16 cellular contexts compared by ENCODE assay signal in the genomic region with DNA sequence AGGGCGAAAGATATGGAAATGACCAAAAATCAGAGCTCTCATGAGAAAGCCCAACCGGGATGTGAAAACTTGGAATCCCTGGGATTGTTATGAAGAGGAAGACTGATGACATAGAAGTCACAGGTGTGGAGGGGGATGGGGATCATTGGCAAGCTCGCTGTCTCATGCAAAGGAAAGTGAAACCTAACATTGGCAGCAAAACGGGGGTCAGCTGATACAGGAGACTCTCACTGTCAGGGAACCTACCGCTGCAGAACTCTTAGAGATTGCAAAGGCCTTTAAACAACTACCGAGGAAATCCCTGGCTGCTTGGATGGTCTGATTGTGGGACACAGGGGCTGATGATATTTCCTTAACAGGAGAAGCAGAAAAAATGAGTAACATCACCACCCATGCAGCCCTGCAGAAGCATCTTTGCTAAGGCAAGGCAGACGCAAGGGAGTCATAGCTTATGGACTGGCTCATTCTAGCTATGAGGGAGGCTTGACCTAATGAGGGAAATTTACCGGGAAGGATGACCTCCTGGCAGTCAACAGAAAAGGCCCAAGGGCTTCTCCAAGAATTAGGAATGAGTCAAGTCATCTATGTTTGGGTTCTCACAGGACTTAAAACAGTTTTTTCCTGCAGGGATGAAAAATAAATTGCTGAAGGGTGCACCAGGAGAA. TPM values are rescaled to one million over a fixed set of nuclear protein-coding genes. Genes with fewer than 3 reads are reported as not detected.
DNase-seq lines count a peak whose midpoint lies in the region; ATAC-seq and TF ChIP-seq lines count a peak whose summit lies in the region.
"Had no signal": no experiment of that assay in that cellular context is flagged by ENCODE, and none has a peak within 500 bp of the region (broad histone marks: within the 10 kb centered on the region; RNA-seq: fewer than 3 reads in every experiment).

No MANE protein-coding gene starts in this region.

- H3K4me3 ChIP-seq in KMS-11 (IDR thresholded peaks at IDR 0.05; ENCODE audit: insufficient read depth, low read depth, low read length) = no peak overlapping the region
- no peak overlapping the region for H3K4me3 ChIP-seq in mesenchymal stem cell (ENCODE audit: insufficient read depth in 1 of 2, low read depth in 1 of 2, low read length in 2 of 2)
- H3K4me3 ChIP-seq: SJSA1 had no signal

- no peak overlapping the region for H4K8ac ChIP-seq in mesenchymal stem cell (ENCODE audit: low read length)

- H3K4me2 ChIP-seq in KMS-11 = peak overlapping the region; percentile 53
- H3K4me2 ChIP-seq in mesenchymal stem cell (ENCODE audit: low read length, poor library complexity, severe bottlenecking) = no peak overlapping the region

- no peak overlapping the region for H2BK12ac ChIP-seq in mesenchymal stem cell (ENCODE audit: low read length in 2 of 2)

- intact Hi-C loops in Right ventricle myocardium inferior (cut with DNase I) = no loop called here

- H2BK120ac ChIP-seq in mesenchymal stem cell (ENCODE audit: low read depth, low read length) = no peak overlapping the region

- H2AFZ ChIP-seq in KMS-11 (ENCODE audit: low read depth) (peak overlapping the region; percentile 55; the same call in 1 of the 2 replicates), mesenchymal stem cell (ENCODE audit: low read depth, low read length) (no peak overlapping the region)

- no peak overlapping the region for H3K4ac ChIP-seq in mesenchymal stem cell (ENCODE audit: low read depth in 1 of 2, low read length in 2 of 2)

- no peak overlapping the region for H3K14ac ChIP-seq in mesenchymal stem cell (ENCODE audit: low read length in 2 of 2)

- H3K36me3 ChIP-seq in KMS-11 (ENCODE audit: insufficient read depth) (no peaks in the 10 kb centered on the region), mesenchymal stem cell (ENCODE audit: control insufficient read depth in 1 of 2, insufficient read depth in 2 of 2, low read depth in 1 of 2, low read length in 2 of 2) (no peaks in the 10 kb centered on the region)
- H3K36me3 ChIP-seq: SJSA1 had no signal

- no peak overlapping the region for H3K23ac ChIP-seq in mesenchymal stem cell (ENCODE audit: low read length in 2 of 2)

- H2AK5ac ChIP-seq in mesenchymal stem cell (ENCODE audit: low read length, severe bottlenecking) = no peak overlapping the region

- no peak for ATAC-seq in Right ventricle myocardium inferior

- DNase-seq in EH (ENCODE audit: low read depth) (peak; percentile 46), mesenchymal stem cell (no peak), Right ventricle myocardium inferior (ENCODE audit: missing footprints) (no peak), HCEC 1CT (no peak), AG20443 (ENCODE audit: low spot score) (no peak), DMS79 treated with DMSO at 0.1 percent for 48 hours (lab: John Stamatoyannopoulos, UW) (no peak)
- peak; percentile 6 to 20 for DNase-seq in activated CD4-positive, alpha-beta T cell treated with anti-CD3 and anti-CD28 coated beads, Interleukin-2, amount 50 U/mL, for 4 hours
- DNase-seq: Calu3, IMR-90, NCI-H446 treated with DMSO at 0.1 percent for 48 hours had no signal

- no peak overlapping the region for H3K18ac ChIP-seq in mesenchymal stem cell (ENCODE audit: low read depth in 1 of 2, low read length in 2 of 2)

- H4K20me1 ChIP-seq in KMS-11 (ENCODE audit: insufficient read depth) = no peaks in the 10 kb centered on the region

- H3K27me3 ChIP-seq in KMS-11 (ENCODE audit: insufficient read depth, low read depth) (no peaks in the 10 kb centered on the region), mesenchymal stem cell (ENCODE audit: control insufficient read depth in 1 of 2, insufficient read depth in 1 of 2, low read length in 2 of 2) (peaks cover 0 to 19% of the 10 kb centered on the region in 2 experiments)
- H3K27me3 ChIP-seq: SJSA1 had no signal

- no peaks in the 10 kb centered on the region for H3K79me2 ChIP-seq in KMS-11 (ENCODE audit: insufficient read depth, low read depth)

- H3K4me1 ChIP-seq in KMS-11 (ENCODE audit: low read depth, poor library complexity, severe bottlenecking) (peaks cover 36% of the 10 kb centered on the region), mesenchymal stem cell (ENCODE audit: control insufficient read depth, insufficient read depth, low read depth, low read length) (no peaks in the 10 kb centered on the region)
- H3K4me1 ChIP-seq: SJSA1 had no signal

- TF ChIP-seq CTCF in KMS-11 (conservative IDR thresholded peaks at IDR 0.05; ENCODE audit: low read depth, low read length) = no peak

- 82% methylated on average over 8 of the region's 8 CpGs for WGBS in mesenchymal stem cell

- H3K27ac ChIP-seq in KMS-11 (peak overlapping the region; percentile 33; the same call in 1 of the 2 replicates), mesenchymal stem cell (ENCODE audit: low read length, poor library complexity, severe bottlenecking) (no peak overlapping the region)
- H3K27ac ChIP-seq: SJSA1 had no signal

- peak overlapping the region; percentile 61 for H4K91ac ChIP-seq in mesenchymal stem cell (ENCODE audit: low read length)

- H3K9me3 ChIP-seq in mesenchymal stem cell (ENCODE audit: control insufficient read depth, low read length) = no peaks in the 10 kb centered on the region
- H3K9me3 ChIP-seq: SJSA1 had no signal

- H3K79me1 ChIP-seq in mesenchymal stem cell (replicated peaks; ENCODE audit: low read length, poor library complexity, severe bottlenecking) = no peaks in the 10 kb centered on the region

- H3K9ac ChIP-seq in KMS-11 = no peak overlapping the region
- H3K9ac ChIP-seq in mesenchymal stem cell (ENCODE audit: low read length) = no peak overlapping the region

- no peak overlapping the region for H2BK15ac ChIP-seq in mesenchymal stem cell (ENCODE audit: low read depth, poor library complexity, severe bottlenecking)

- H2BK5ac ChIP-seq in mesenchymal stem cell (ENCODE audit: low read depth, low read length, poor library complexity, severe bottlenecking) = no peak overlapping the region

RNA-seq across cellular contexts. Expression of gene MUC21, which starts 7.0 kb away (rescaled TPM):
- not detected for polyA plus RNA-seq in mesenchymal stem cell (2013, experiment 1 of 2)
- not detected for polyA plus RNA-seq in mesenchymal stem cell (2013, experiment 2 of 2)
- total RNA-seq in Right ventricle myocardium inferior = not detected
- total RNA-seq: Calu3, cardiac septum, IMR-90, omental fat pad, SJSA1, temporal lobe had no signal
- polyA plus RNA-seq: IMR-90, keratinocyte had no signal

RNA-seq across cellular contexts. Expression of gene MUC22, which starts 19.7 kb away (rescaled TPM):
- not detected for polyA plus RNA-seq in mesenchymal stem cell (2013, experiment 1 of 2)
- polyA plus RNA-seq in mesenchymal stem cell (2013, experiment 2 of 2) = not detected
- total RNA-seq in Right ventricle myocardium inferior = 0.14 TPM
- total RNA-seq: Calu3, cardiac septum, IMR-90, omental fat pad, SJSA1, temporal lobe had no signal
- polyA plus RNA-seq: keratinocyte had no signal

RNA-seq across cellular contexts. Expression of gene MUCL3, which starts 49.8 kb away (rescaled TPM):
- polyA plus RNA-seq in mesenchymal stem cell (2013, experiment 1 of 2) = not detected
- not detected for polyA plus RNA-seq in mesenchymal stem cell (2013, experiment 2 of 2)
- total RNA-seq in Right ventricle myocardium inferior = not detected
- total RNA-seq: cardiac septum, IMR-90, SJSA1, temporal lobe had no signal
- polyA plus RNA-seq: IMR-90, keratinocyte had no signal

RNA-seq across cellular contexts. Expression of gene SFTA2, which starts 58.6 kb away (rescaled TPM):
- not detected for polyA plus RNA-seq in mesenchymal stem cell (2013, experiment 1 of 2)
- not detected for polyA plus RNA-seq in mesenchymal stem cell (2013, experiment 2 of 2)
- not detected for total RNA-seq in Right ventricle myocardium inferior
- total RNA-seq: cardiac septum, IMR-90, omental fat pad, SJSA1, temporal lobe had no signal
- polyA plus RNA-seq: IMR-90, keratinocyte had no signal

Comparison
In these comparisons a context has a peak if more than half of its experiments do, and no peak if none do; other contexts are left out.
1. DNase-seq: peak in EH (single experiment) and activated CD4-positive, alpha-beta T cell treated with anti-CD3 and anti-CD28 coated beads, Interleukin-2, amount 50 U/mL, for 4 hours (2 of 2); none in mesenchymal stem cell (single experiment), Right ventricle myocardium inferior (single experiment), HCEC 1CT (single experiment), AG20443 (single experiment) and DMS79 treated with DMSO at 0.1 percent for 48 hours (single experiment).